In genomic region chr5:140664353-140665119, GRCh38 we compare ENCODE assay signal across 1 cellular context.
A peak's percentile ranks its signal among the peaks of the same experiment; 100 is the strongest.
TF ChIP-seq lines count a peak whose summit lies in the region.

Gene WDR55 (plus strand): TSS chr5:140664904. CDS start chr5:140664913, 9 bp downstream.

TF ChIP-seq in WTC11, 78 proteins besides CTCF, POLR2A, EP300 and RAD21 (continued from another document and continues in another):
- peak; percentile 94 for TF ChIP-seq TEAD1 (CRISPR knock-in tag; IDR thresholded peaks at IDR 0.05)
- TF ChIP-seq ZBTB21 (CRISPR knock-in tag; IDR thresholded peaks at IDR 0.05; ENCODE audit: borderline replicate concordance) = no peak
- no peak for TF ChIP-seq SMAD4 (CRISPR knock-in tag; IDR thresholded peaks at IDR 0.05)
- TF ChIP-seq PRDM15 (CRISPR knock-in tag; IDR thresholded peaks at IDR 0.05) = no peak
- no peak for TF ChIP-seq ZNF425 (CRISPR knock-in tag; conservative IDR thresholded peaks at IDR 0.05)
- TF ChIP-seq PRRX2 (CRISPR knock-in tag; IDR thresholded peaks at IDR 0.05) = no peak
- TF ChIP-seq SOX15 (CRISPR knock-in tag; IDR thresholded peaks at IDR 0.05) = no peak
- TF ChIP-seq ZNF396 (CRISPR knock-in tag; IDR thresholded peaks at IDR 0.05; ENCODE audit: borderline replicate concordance) = no peak
- TF ChIP-seq RELA (CRISPR knock-in tag; IDR thresholded peaks at IDR 0.05; ENCODE audit: borderline replicate concordance) = 0 out of 2 replicates have a peak, but pooled peaks have one; percentile 68
- TF ChIP-seq IRF2 (CRISPR knock-in tag; IDR thresholded peaks at IDR 0.05; ENCODE audit: borderline replicate concordance, low read depth) = no peak
- peak; percentile 48 for TF ChIP-seq FOXK1 (CRISPR knock-in tag; IDR thresholded peaks at IDR 0.05)
- TF ChIP-seq ELF4 (CRISPR knock-in tag; IDR thresholded peaks at IDR 0.05; ENCODE audit: low read depth) = no peak
- no peak for TF ChIP-seq NFE2L1 (CRISPR knock-in tag; IDR thresholded peaks at IDR 0.05)
- TF ChIP-seq GRHL2 (CRISPR knock-in tag; IDR thresholded peaks at IDR 0.05; ENCODE audit: insufficient replicate concordance, severe bottlenecking) = no peak
- TF ChIP-seq USF2 (CRISPR knock-in tag; IDR thresholded peaks at IDR 0.05) = no peak
- TF ChIP-seq ZNF423 (CRISPR knock-in tag; IDR thresholded peaks at IDR 0.05) = no peak
- TF ChIP-seq MAX (CRISPR knock-in tag; IDR thresholded peaks at IDR 0.05) = peak; percentile 82
- no peak for TF ChIP-seq NR1H2 (CRISPR knock-in tag; IDR thresholded peaks at IDR 0.05)
- TF ChIP-seq ZNF317 (CRISPR knock-in tag; IDR thresholded peaks at IDR 0.05; ENCODE audit: borderline replicate concordance, low read depth) = 0 out of 2 replicates have a peak, but pooled peaks have one; percentile 27
- TF ChIP-seq USF1 (CRISPR knock-in tag; IDR thresholded peaks at IDR 0.05) = 0 out of 2 replicates have a peak, but pooled peaks have one; percentile 31
- TF ChIP-seq CREB1 (CRISPR knock-in tag; IDR thresholded peaks at IDR 0.05) = 0 out of 2 replicates have a peak, but pooled peaks have one; percentile 3
- TF ChIP-seq FOXJ3 (CRISPR knock-in tag; IDR thresholded peaks at IDR 0.05; ENCODE audit: borderline replicate concordance) = no peak
- no peak for TF ChIP-seq ZNF512 (CRISPR knock-in tag; IDR thresholded peaks at IDR 0.05; ENCODE audit: borderline replicate concordance)
- no peak for TF ChIP-seq IRF1 (CRISPR knock-in tag; IDR thresholded peaks at IDR 0.05)
- no peak for TF ChIP-seq FOXP1 (CRISPR knock-in tag; IDR thresholded peaks at IDR 0.05; ENCODE audit: borderline replicate concordance)
- TF ChIP-seq MLX (CRISPR knock-in tag; IDR thresholded peaks at IDR 0.05) = 0 out of 2 replicates have a peak, but pooled peaks have one; percentile 4
- TF ChIP-seq CBFB (CRISPR knock-in tag; IDR thresholded peaks at IDR 0.05; ENCODE audit: low read depth) = 0 out of 2 replicates have a peak, but pooled peaks have one; percentile 26
- TF ChIP-seq NFYB (CRISPR knock-in tag; conservative IDR thresholded peaks at IDR 0.05; ENCODE audit: low read depth) = no peak
- TF ChIP-seq RORB (CRISPR knock-in tag; IDR thresholded peaks at IDR 0.05) = no peak
- TF ChIP-seq AR (CRISPR knock-in tag; IDR thresholded peaks at IDR 0.05) = no peak
- TF ChIP-seq ATF3 (CRISPR knock-in tag; conservative IDR thresholded peaks at IDR 0.05) = no peak
- TF ChIP-seq SP1 (CRISPR knock-in tag; conservative IDR thresholded peaks at IDR 0.05) = peak; percentile 71
- TF ChIP-seq ARID4B (CRISPR knock-in tag; IDR thresholded peaks at IDR 0.05; ENCODE audit: borderline replicate concordance) = peak; percentile 84
- TF ChIP-seq ZSCAN18 (CRISPR knock-in tag; IDR thresholded peaks at IDR 0.05) = no peak
- TF ChIP-seq KAT7 (CRISPR knock-in tag; IDR thresholded peaks at IDR 0.05; ENCODE audit: borderline replicate concordance) = 0 out of 2 replicates have a peak, but pooled peaks have one; percentile 57
- TF ChIP-seq ZNF416 (CRISPR knock-in tag; IDR thresholded peaks at IDR 0.05) = no peak
- TF ChIP-seq ZNF232 (CRISPR knock-in tag; IDR thresholded peaks at IDR 0.05) = no peak
- no peak for TF ChIP-seq ZMAT4 (CRISPR knock-in tag; IDR thresholded peaks at IDR 0.05)
